In the genomic region with DNA sequence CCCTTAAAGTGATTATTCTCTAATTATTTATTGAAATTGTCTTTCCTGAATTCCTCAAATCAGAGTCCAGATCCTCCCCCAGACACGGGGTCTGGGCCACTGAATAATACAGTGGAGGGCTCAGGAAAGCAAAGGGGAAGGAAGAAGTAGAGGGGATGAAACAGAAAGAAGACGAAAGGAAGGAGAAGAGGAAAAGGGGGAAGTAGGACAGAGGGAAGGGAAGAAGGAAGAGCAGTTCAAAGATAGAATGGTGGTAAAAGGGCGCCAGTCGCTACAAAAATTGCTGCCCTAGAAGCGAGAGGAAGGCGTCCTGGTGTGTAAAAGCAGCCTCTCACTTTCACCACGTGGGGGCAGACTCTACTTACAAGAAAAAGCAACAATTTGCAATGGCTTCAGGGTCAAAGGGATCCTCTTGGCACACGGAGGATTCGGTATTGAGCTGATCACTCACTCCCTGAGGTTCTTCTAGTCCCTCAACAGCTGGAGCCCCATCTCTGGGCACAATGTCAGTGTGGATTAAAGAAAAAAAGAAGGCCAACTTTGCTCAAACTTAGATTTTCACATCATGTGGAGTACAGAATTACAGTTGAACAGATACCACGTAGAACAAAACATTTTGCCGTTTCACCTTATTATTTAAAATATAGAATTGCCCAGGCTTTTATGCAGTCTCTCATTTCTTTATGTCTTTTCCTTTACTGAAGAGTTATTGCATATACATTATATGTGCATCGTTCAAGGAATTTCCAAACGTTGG, we compare ENCODE assay signal across 8 cellular contexts. TPM values are rescaled to one million over a fixed set of nuclear protein-coding genes. Genes with fewer than 3 reads are reported as not detected.
DNase-seq lines count a peak whose midpoint lies in the region; TF ChIP-seq lines count a peak whose summit lies in the region.

No MANE protein-coding gene starts in this region.

- H3K4me2 ChIP-seq in PC-9 (no peak overlapping the region), neural cell (ENCODE audit: low read length) (no peak overlapping the region)

- peaks cover 0 to 2% (median 0%) of the 10 kb centered on the region in 7 donors for H3K9me3 Mint-ChIP-seq in CD14-positive monocyte
- no peaks in the 10 kb centered on the region for H3K9me3 Mint-ChIP-seq in activated T-cell treated with anti-CD3 and anti-CD28 coated beads, Interleukin-2, amount 50 U/mL, for 24 hours

- no peaks in the 10 kb centered on the region for H3K36me3 ChIP-seq in PC-9 (ENCODE audit: low read depth)
- no peaks in the 10 kb centered on the region for H3K36me3 ChIP-seq in neural cell (ENCODE audit: insufficient read depth, low read length)
- no peaks in the 10 kb centered on the region for H3K36me3 ChIP-seq in stomach

- peak; percentile 98 for TF ChIP-seq RAD21 in neural cell (conservative IDR thresholded peaks at IDR 0.05)

- H2AFZ ChIP-seq in PC-9: no peak overlapping the region
- no peak overlapping the region for H2AFZ ChIP-seq in neural cell (ENCODE audit: low read depth, low read length)

- no peak overlapping the region for H3K9ac ChIP-seq in neural cell (ENCODE audit: low read length)

- CTCF ChIA-PET in PC-9 (lab: Charles Lee): interaction anchor here (0.6 kb wide), 2 partner anchors 106 to 168 kb away, joined by 5 read pairs; no protein-coding TSS in a partner anchor

- TF ChIP-seq EP300 in neural cell (conservative IDR thresholded peaks at IDR 0.05; ENCODE audit: poor library complexity, severe bottlenecking) (no peak), stomach (IDR thresholded peaks at IDR 0.05) (no peak)

- H4K20me1 ChIP-seq in PC-9 (ENCODE audit: insufficient read depth) (no peaks in the 10 kb centered on the region), neural cell (ENCODE audit: insufficient read depth) (no peaks in the 10 kb centered on the region)

- TF ChIP-seq CTCF in CD14-positive monocyte (IDR thresholded peaks at IDR 0.05): peak; percentile 83
- peak; percentile 71 for TF ChIP-seq CTCF in GM20000 (IDR thresholded peaks at IDR 0.05; ENCODE audit: extremely low read depth, missing control alignments)
- peak; percentile 87 for TF ChIP-seq CTCF in PC-9 (conservative IDR thresholded peaks at IDR 0.05)
- peak; percentile 95 for TF ChIP-seq CTCF in neural cell (IDR thresholded peaks at IDR 0.05; ENCODE audit: poor library complexity, severe bottlenecking)
- peak in 5 of 7 experiments; percentile 71 to 92 (median 86) for TF ChIP-seq CTCF in stomach (IDR thresholded peaks at IDR 0.05)

- H3K79me2 ChIP-seq in PC-9 (ENCODE audit: low read depth) (no peaks in the 10 kb centered on the region), neural cell (replicated peaks; ENCODE audit: insufficient read depth, low read length) (no peaks in the 10 kb centered on the region)

- peaks cover 8 to 29% (median 13%) of the 10 kb centered on the region in 3 donors for H3K27me3 Mint-ChIP-seq in CD14-positive monocyte (ENCODE audit: low read depth in 3 of 3)
- peaks cover 4% of the 10 kb centered on the region for H3K27me3 Mint-ChIP-seq in activated T-cell treated with anti-CD3 and anti-CD28 coated beads, Interleukin-2, amount 50 U/mL, for 24 hours

- H3K27ac ChIP-seq in PC-9 (no peak overlapping the region), neural cell (ENCODE audit: low read length) (no peak overlapping the region), stomach (no peak overlapping the region)

- H3K36me3 Mint-ChIP-seq in CD14-positive monocyte: peaks cover 0 to 4% of the 10 kb centered on the region in 2 donors
- H3K36me3 Mint-ChIP-seq in activated T-cell treated with anti-CD3 and anti-CD28 coated beads, Interleukin-2, amount 50 U/mL, for 24 hours (ENCODE audit: low read depth): no peaks in the 10 kb centered on the region

- H3F3A ChIP-seq in PC-9 (ENCODE audit: insufficient read depth, low read depth) (no peaks in the 10 kb centered on the region), neural cell (ENCODE audit: insufficient read depth, low read length, poor library complexity, severe bottlenecking) (no peaks in the 10 kb centered on the region)

- no peak overlapping the region for H3K27ac Mint-ChIP-seq in CD14-positive monocyte
- no peak overlapping the region for H3K27ac Mint-ChIP-seq in activated T-cell treated with anti-CD3 and anti-CD28 coated beads, Interleukin-2, amount 50 U/mL, for 24 hours

- 27 to 36% (median 31%) methylated on average over 13 of the region's 13 CpGs for WGBS in stomach, 5 donors

- POLR2A ChIA-PET in PC-9 (lab: Charles Lee; ENCODE audit: unreplicated experiment): no interaction called here

- H3K4me3 ChIP-seq in PC-9 (no peak overlapping the region), neural cell (ENCODE audit: low read length) (no peak overlapping the region), stomach (no peak overlapping the region)

- peak; percentile 57 for DNase-seq in CD14-positive monocyte (ENCODE audit: low spot score)
- DNase-seq in GM20000 (ENCODE audit: low spot score): peak; percentile 57
- peak; percentile 92 to 93 for DNase-seq in Kasumi-1 (lab: John Stamatoyannopoulos, UW)
- DNase-seq in PC-9: peak; percentile 39 to 62
- peak; percentile 60 for DNase-seq in activated T-cell treated with anti-CD3 and anti-CD28 coated beads, Interleukin-2, amount 50 U/mL, for 24 hours
- DNase-seq in fibroblast of gingiva (ENCODE audit: low read depth): peak; percentile 74
- DNase-seq in stomach: peak; percentile 74

- intact Hi-C loops in CD14-positive monocyte (cut with micrococcal nuclease) (loop anchor here (2.0 to 10.0 kb wide), 4 partner anchors 128 to 585 kb away; no protein-coding TSS in a partner anchor), PC-9 (cut with micrococcal nuclease; ENCODE audit: unreplicated experiment) (loop anchor here (1.0 kb wide), 3 partner anchors 130 to 592 kb away; no protein-coding TSS in a partner anchor), stomach (cut with DNase I; ENCODE audit: low total_unique reads) (loop anchor here (5.0 to 10.0 kb wide), 3 partner anchors 128 to 585 kb away; no protein-coding TSS in a partner anchor)

- H3K4me1 Mint-ChIP-seq in CD14-positive monocyte: peaks cover 30% of the 10 kb centered on the region
- H3K4me1 Mint-ChIP-seq in activated T-cell treated with anti-CD3 and anti-CD28 coated beads, Interleukin-2, amount 50 U/mL, for 24 hours (ENCODE audit: low read depth): peaks cover 29% of the 10 kb centered on the region

- H3K4me1 ChIP-seq in PC-9 (replicated peaks; ENCODE audit: insufficient read depth) (peaks cover 9% of the 10 kb centered on the region; the same call in 1 of the 2 replicates), stomach (peaks cover 0 to 22% (median 7%) of the 10 kb centered on the region in 4 donors)

- no TSS peak for BruUV-seq in PC-9 (replicated peaks; lab: Mats Ljungman, UMichigan)

- no peak for TF ChIP-seq POLR2A in stomach (IDR thresholded peaks at IDR 0.05)

- H3K9me3 ChIP-seq in PC-9 (ENCODE audit: insufficient read depth, low read depth): no peaks in the 10 kb centered on the region
- no peaks in the 10 kb centered on the region for H3K9me3 ChIP-seq in neural cell (ENCODE audit: low read length)
- no peaks in the 10 kb centered on the region for H3K9me3 ChIP-seq in stomach

- H3K9me2 ChIP-seq in PC-9 (ENCODE audit: insufficient read depth) (no peaks in the 10 kb centered on the region), neural cell (ENCODE audit: insufficient read depth, low read length) (no peaks in the 10 kb centered on the region)

- peaks cover 60% of the 10 kb centered on the region for H3K27me3 ChIP-seq in PC-9 (ENCODE audit: insufficient read depth, low read depth)
- H3K27me3 ChIP-seq in neural cell (ENCODE audit: insufficient read depth, low read depth, low read length): no peaks in the 10 kb centered on the region
- H3K27me3 ChIP-seq in stomach: peaks cover 0 to 3% (median 0%) of the 10 kb centered on the region in 3 donors

- peak overlapping the region in 1 of 2 donors; percentile 63 for H3K4me3 Mint-ChIP-seq in CD14-positive monocyte
- H3K4me3 Mint-ChIP-seq in activated T-cell treated with anti-CD3 and anti-CD28 coated beads, Interleukin-2, amount 50 U/mL, for 24 hours: no peak overlapping the region

TF ChIP-seq in neural cell, 6 proteins besides CTCF, POLR2A, EP300 and RAD21:
- no peak for TF ChIP-seq POLR2AphosphoS5 (IDR thresholded peaks at IDR 0.05)
- TF ChIP-seq SMC3 (conservative IDR thresholded peaks at IDR 0.05; ENCODE audit: poor library complexity): peak; percentile 100

RNA-seq across cellular contexts. Expression of a gene that starts 31.4 kb away (rescaled TPM):
- polyA plus RNA-seq in CD14-positive monocyte (not detected), neural cell (not detected in 2 replicates), stomach (not detected)
- total RNA-seq in PC-9 (2021) (not detected in 2 replicates), stomach (not detected)
- polyA minus RNA-seq in neural cell: not detected in 2 replicates
